In genomic region chr20:3514012-3514642, GRCh38 we compare ENCODE assay signal across 35 cellular contexts.
"Had no signal": no experiment of that assay in that cellular context is flagged by ENCODE, and none has a peak within 500 bp of the region (broad histone marks: within the 10 kb centered on the region; RNA-seq: fewer than 3 reads in every experiment).

No MANE protein-coding gene starts in this region.

- H3K4me3 ChIP-seq: coronary artery, dorsolateral prefrontal cortex, heart right ventricle, hepatocyte had no signal

- H3K27ac ChIP-seq: brain microvascular endothelial cell, coronary artery, dorsolateral prefrontal cortex, heart right ventricle, hepatocyte had no signal

- H3K27ac Mint-ChIP-seq: activated CD4-positive, alpha-beta memory T cell treated with anti-CD3 and anti-CD28 coated beads for 36 hours; activated CD4-positive, alpha-beta T cell treated with anti-CD3 and anti-CD28 coated beads for 36 hours; activated CD4-positive, alpha-beta T cell treated with anti-CD3 and anti-CD28 coated beads, Interleukin-2, amount 10 ng/mL, durations not matched to agents 24 days and 14 days; activated CD8-positive, alpha-beta memory T cell treated with anti-CD3 and anti-CD28 coated beads, Interleukin-2, amount 10 ng/mL, durations not matched to agents 7 days and 5 days; activated CD8-positive, alpha-beta T cell treated with anti-CD3 and anti-CD28 coated beads, Interleukin-2, amount 10 ng/mL, durations not matched to agents 7 days and 5 days; activated naive CD4-positive, alpha-beta T cell treated with anti-CD3 and anti-CD28 coated beads for 36 hours; activated naive CD4-positive, alpha-beta T cell treated with anti-CD3 and anti-CD28 coated beads, Interleukin-2, amount 50 U/mL, for 24 hours; activated naive CD8-positive, alpha-beta T cell treated with anti-CD3 and anti-CD28 coated beads for 36 hours; activated T-helper 1 cell treated with anti-CD3 and anti-CD28 coated beads, Interleukin-12 subunit alpha, Interleukin-12 subunit beta, Interleukin-2, Interleukin-4 antibody, amounts not matched to agents 30 ng/mL and 10 ng/mL and 1 ng/mL, durations not matched to agents 14 hours and 24 hours and 36 hours; activated T-helper 2 cell treated with anti-CD3 and anti-CD28 coated beads, Interferon-gamma antibody, Interleukin-2, Interleukin-4, amounts not matched to agents 10 μg/mL and 5 μg/mL and 100 μg/mL, durations not matched to agents 14 hours and 24 hours and 36 hours; dendritic cell treated with granulocyte-macrophage colony-stimulating factor and Interleukin-4, amounts not matched to agents 40 ng/mL and 50 ng/mL, for 4 days; endodermal cell; T-helper 17 cell; T-helper 2 cell treated with Interferon-gamma antibody and Interleukin-4, amounts not matched to agents 5 μg/mL and 100 μg/mL, for 36 hours had no signal

- H3K4me3 Mint-ChIP-seq: activated CD4-positive, alpha-beta memory T cell treated with anti-CD3 and anti-CD28 coated beads for 36 hours; activated CD4-positive, alpha-beta T cell treated with anti-CD3 and anti-CD28 coated beads for 36 hours; activated CD4-positive, alpha-beta T cell treated with anti-CD3 and anti-CD28 coated beads, Interleukin-2, amount 10 ng/mL, durations not matched to agents 24 days and 14 days; activated CD8-positive, alpha-beta memory T cell treated with anti-CD3 and anti-CD28 coated beads, Interleukin-2, amount 10 ng/mL, durations not matched to agents 7 days and 5 days; activated CD8-positive, alpha-beta T cell treated with anti-CD3 and anti-CD28 coated beads, Interleukin-2, amount 10 ng/mL, durations not matched to agents 7 days and 5 days; activated naive CD4-positive, alpha-beta T cell treated with anti-CD3 and anti-CD28 coated beads for 36 hours; activated naive CD4-positive, alpha-beta T cell treated with anti-CD3 and anti-CD28 coated beads, Interleukin-2, amount 50 U/mL, for 24 hours; activated naive CD8-positive, alpha-beta T cell treated with anti-CD3 and anti-CD28 coated beads for 36 hours; activated T-helper 1 cell treated with anti-CD3 and anti-CD28 coated beads, Interleukin-12 subunit alpha, Interleukin-12 subunit beta, Interleukin-2, Interleukin-4 antibody, amounts not matched to agents 30 ng/mL and 10 ng/mL and 1 ng/mL, durations not matched to agents 14 hours and 24 hours and 36 hours; central memory CD8-positive, alpha-beta T cell; dendritic cell treated with granulocyte-macrophage colony-stimulating factor and Interleukin-4, amounts not matched to agents 40 ng/mL and 50 ng/mL, for 4 days; endodermal cell; T-helper 17 cell; T-helper 2 cell treated with Interferon-gamma antibody and Interleukin-4, amounts not matched to agents 5 μg/mL and 100 μg/mL, for 36 hours had no signal

- FAIRE-seq: astrocyte, bronchial epithelial cell, frontal cortex had no signal

- H3K27me3 ChIP-seq: brain microvascular endothelial cell, dorsolateral prefrontal cortex, heart right ventricle, hepatocyte had no signal

- H3K4me2 ChIP-seq: hepatocyte had no signal

- H3K4me1 Mint-ChIP-seq: activated CD8-positive, alpha-beta memory T cell treated with anti-CD3 and anti-CD28 coated beads, Interleukin-2, amount 10 ng/mL, durations not matched to agents 7 days and 5 days; endodermal cell; T-helper 17 cell had no signal

- H3K9me3 Mint-ChIP-seq: activated naive CD4-positive, alpha-beta T cell treated with anti-CD3 and anti-CD28 coated beads for 36 hours; central memory CD8-positive, alpha-beta T cell; T-helper 2 cell treated with Interferon-gamma antibody and Interleukin-4, amounts not matched to agents 5 μg/mL and 100 μg/mL, for 36 hours had no signal

- H2AFZ ChIP-seq: hepatocyte had no signal

- H3K36me3 ChIP-seq: brain microvascular endothelial cell, heart right ventricle had no signal

- ATAC-seq: activated CD4-positive, alpha-beta T cell treated with anti-CD3 and anti-CD28 coated beads for 36 hours; activated CD8-positive, alpha-beta memory T cell treated with anti-CD3 and anti-CD28 coated beads, Interleukin-2, amount 10 ng/mL, durations not matched to agents 7 days and 5 days; activated CD8-positive, alpha-beta T cell treated with anti-CD3 and anti-CD28 coated beads, Interleukin-2, amount 10 ng/mL, durations not matched to agents 7 days and 5 days; esophagus mucosa; heart right ventricle; T-helper 17 cell had no signal

- DNase-seq: activated CD4-positive, alpha-beta memory T cell treated with anti-CD3 and anti-CD28 coated beads for 36 hours; activated CD4-positive, alpha-beta T cell treated with anti-CD3 and anti-CD28 coated beads for 36 hours; activated CD4-positive, alpha-beta T cell treated with anti-CD3 and anti-CD28 coated beads, Interleukin-2, amount 10 ng/mL, durations not matched to agents 24 days and 14 days; activated CD4-positive, CD25-positive, alpha-beta regulatory T cell; activated CD4-positive, CD25-positive, alpha-beta regulatory T cell treated with anti-CD3 and anti-CD28 coated beads, Interleukin-2, amount 50 U/mL, for 72 hours; activated CD8-positive, alpha-beta memory T cell treated with anti-CD3 and anti-CD28 coated beads, Interleukin-2, amount 10 ng/mL, durations not matched to agents 7 days and 5 days; activated CD8-positive, alpha-beta memory T cell treated with anti-CD3 and anti-CD28 coated beads, Interleukin-2, amount 50 U/mL, for 4 hours; activated CD8-positive, alpha-beta T cell treated with anti-CD3 and anti-CD28 coated beads, Interleukin-2, amount 10 ng/mL, durations not matched to agents 7 days and 5 days; activated effector memory CD4-positive, alpha-beta T cell treated with anti-CD3 and anti-CD28 coated beads, Interleukin-2, amount 50 U/mL, for 16 hours; activated naive CD4-positive, alpha-beta T cell treated with anti-CD3 and anti-CD28 coated beads for 36 hours; activated naive CD8-positive, alpha-beta T cell treated with anti-CD3 and anti-CD28 coated beads for 36 hours; activated T-cell treated with anti-CD3 and anti-CD28 coated beads, Interleukin-2, amount 50 U/mL, for 1 hour; activated T-cell treated with anti-CD3 and anti-CD28 coated beads, Interleukin-2, amount 50 U/mL, for 48 hours; amniotic stem cell; anterior cingulate cortex; brain microvascular endothelial cell; dorsolateral prefrontal cortex; effector memory CD4-positive, alpha-beta T cell; endodermal cell; glutamatergic neuron; heart right ventricle; T-helper 1 cell; T-helper 17 cell had no signal

- H3K27me3 Mint-ChIP-seq: activated CD4-positive, alpha-beta memory T cell treated with anti-CD3 and anti-CD28 coated beads for 36 hours; activated CD4-positive, alpha-beta T cell treated with anti-CD3 and anti-CD28 coated beads for 36 hours; activated CD4-positive, alpha-beta T cell treated with anti-CD3 and anti-CD28 coated beads, Interleukin-2, amount 10 ng/mL, durations not matched to agents 24 days and 14 days; activated CD8-positive, alpha-beta memory T cell treated with anti-CD3 and anti-CD28 coated beads, Interleukin-2, amount 10 ng/mL, durations not matched to agents 7 days and 5 days; activated naive CD4-positive, alpha-beta T cell treated with anti-CD3 and anti-CD28 coated beads, Interleukin-2, amount 50 U/mL, for 24 hours; activated naive CD8-positive, alpha-beta T cell treated with anti-CD3 and anti-CD28 coated beads for 36 hours; central memory CD8-positive, alpha-beta T cell; dendritic cell treated with granulocyte-macrophage colony-stimulating factor and Interleukin-4, amounts not matched to agents 40 ng/mL and 50 ng/mL, for 4 days; T-helper 17 cell had no signal
